7 cellular contexts compared by ENCODE assay signal in the genomic region with DNA sequence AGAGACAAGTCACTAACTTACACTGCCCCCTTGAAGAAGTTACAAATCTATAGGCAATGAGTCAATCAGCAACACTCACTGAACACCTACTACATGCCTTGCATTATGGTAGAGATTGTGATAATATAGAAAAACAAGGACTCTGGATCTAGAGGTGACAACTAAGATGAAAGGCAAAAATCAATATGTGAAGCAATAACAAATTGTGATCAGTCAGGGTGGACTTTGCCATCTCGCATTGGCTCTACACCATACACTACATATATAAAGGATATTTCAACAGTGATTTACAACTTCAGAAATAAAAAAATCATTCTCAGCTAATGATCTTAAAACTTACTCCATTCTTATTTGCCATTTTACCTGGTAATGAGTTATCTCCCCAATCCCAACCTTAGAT.
"Had no signal": no experiment of that assay in that cellular context is flagged by ENCODE, and none has a peak within 500 bp of the region (broad histone marks: within the 10 kb centered on the region; RNA-seq: fewer than 3 reads in every experiment).

No MANE protein-coding gene starts in this region.

- FAIRE-seq: H1, H54, HTR-8/SVneo had no signal

- H3K9me3 Mint-ChIP-seq: GM23338, H9 had no signal

- H3K4me2 ChIP-seq: GM23338 had no signal

- H2AFZ ChIP-seq: GM23338 had no signal

- H3K4me1 Mint-ChIP-seq: H9 had no signal

- H3K4me3 Mint-ChIP-seq: GM23338, H9, IgD-negative memory B cell had no signal

- DNase-seq: H9, HCEC 1CT had no signal

- H3K4me3 ChIP-seq: GM23338 had no signal

- H3K27ac Mint-ChIP-seq: GM23338, H9 had no signal

- H3K27me3 Mint-ChIP-seq: IgD-negative memory B cell had no signal

- ATAC-seq: GM23338 had no signal
